ENCODE assay signal across 8 cellular contexts in genomic region chr18:61892683-61893303, GRCh38. TPM values are rescaled to one million over a fixed set of nuclear protein-coding genes. Genes with fewer than 3 reads are reported as not detected.
A peak's percentile ranks its signal among the peaks of the same experiment; 100 is the strongest.
DNase-seq lines count a peak whose midpoint lies in the region; ATAC-seq and TF ChIP-seq lines count a peak whose summit lies in the region.

Gene RNF152, minus strand, starts transcription at chr18:61893007. Its CDS starts 76,544 bp downstream, at chr18:61816463.

- TF ChIP-seq POLR2A in thyroid gland (IDR thresholded peaks at IDR 0.05): peak in 1 of 2 donors; percentile 1

- H3K27ac ChIP-seq in CD4-positive, alpha-beta memory T cell (ENCODE audit: low read depth, low read length): no peak within 1 kb of the TSS
- H3K27ac ChIP-seq in fibroblast of lung (ENCODE audit: insufficient read depth, low read length) (peak within 1 kb of the TSS; percentile 60), thyroid gland (peak within 1 kb of the TSS; percentile 76 to 88 (median 80))

- ATAC-seq in activated T-cell treated with anti-CD3 and anti-CD28 coated beads, Interleukin-2, amount 50 U/mL, for 4 hours: peak; percentile 8 to 15
- ATAC-seq in naive B cell (ENCODE audit: low read depth in 2 of 2): peak in 1 of 2 donors; percentile 33

- H3K79me2 ChIP-seq in fibroblast of lung (ENCODE audit: control insufficient read depth, insufficient read depth, low read length): peaks cover 46% of the 10 kb centered on the region

- no peaks in the 10 kb centered on the region for H3K9me3 Mint-ChIP-seq in CD4-positive, alpha-beta memory T cell
- no peaks in the 10 kb centered on the region for H3K9me3 Mint-ChIP-seq in activated T-cell treated with anti-CD3 and anti-CD28 coated beads, Interleukin-2, amount 50 U/mL, for 4 hours
- H3K9me3 Mint-ChIP-seq in naive B cell: peaks cover 0 to 2% (median 0%) of the 10 kb centered on the region in 7 donors

- peak within 1 kb of the TSS; percentile 86 to 96 (median 92) for H3K4me3 Mint-ChIP-seq in CD4-positive, alpha-beta memory T cell
- H3K4me3 Mint-ChIP-seq in activated T-cell treated with anti-CD3 and anti-CD28 coated beads, Interleukin-2, amount 50 U/mL, for 4 hours: peak within 1 kb of the TSS; percentile 83
- peak within 1 kb of the TSS; percentile 83 to 92 (median 89) for H3K4me3 Mint-ChIP-seq in naive B cell

- peak in 4 of 5 donors; percentile 18 to 48 (median 19) for DNase-seq in CD4-positive, alpha-beta memory T cell
- peak; percentile 34 for DNase-seq in NCI-H128 (lab: John Stamatoyannopoulos, UW; ENCODE audit: unreplicated experiment)
- DNase-seq in activated T-cell treated with anti-CD3 and anti-CD28 coated beads, Interleukin-2, amount 50 U/mL, for 4 hours: peak; percentile 38
- peak; percentile 23 to 29 for DNase-seq in fibroblast of lung (ENCODE audit: low read depth in 2 of 2)
- peak; percentile 7 for DNase-seq in naive B cell
- DNase-seq in thyroid gland: peak; percentile 32 to 48
- no peak for DNase-seq in NCI-H774 (lab: John Stamatoyannopoulos, UW)
- no peak for DNase-seq in UCSD-AML1 (lab: John Stamatoyannopoulos, UW; ENCODE audit: unreplicated experiment)

- peak within 1 kb of the TSS; percentile 43 for H2AFZ ChIP-seq in fibroblast of lung (ENCODE audit: low read length)

- CTCF ChIA-PET in CD4-positive, alpha-beta memory T cell (lab: Charles Lee; ENCODE audit: partially characterized antibody): no interaction called here

- no peaks in the 10 kb centered on the region for H3K36me3 ChIP-seq in CD4-positive, alpha-beta memory T cell (ENCODE audit: insufficient read depth, low read length)
- H3K36me3 ChIP-seq in fibroblast of lung (ENCODE audit: control insufficient read depth, insufficient read depth, low read length): no peaks in the 10 kb centered on the region
- H3K36me3 ChIP-seq in thyroid gland: no peaks in the 10 kb centered on the region

- peaks cover 6% of the 10 kb centered on the region for H3K4me1 ChIP-seq in CD4-positive, alpha-beta memory T cell (ENCODE audit: insufficient read depth, low read length)
- H3K4me1 ChIP-seq in fibroblast of lung (ENCODE audit: control insufficient read depth, extremely low read depth, insufficient read depth, low read length) (peaks cover 14% of the 10 kb centered on the region), thyroid gland (peaks cover 0 to 13% of the 10 kb centered on the region in 2 donors)

- intact Hi-C loops in CD4-positive, alpha-beta memory T cell (cut with micrococcal nuclease): loop anchor here (5.0 kb wide), 4 partner anchors 85 to 380 kb away; no protein-coding TSS in a partner anchor
- intact Hi-C loops in thyroid gland (cut with DNase I): loop anchor here (5.0 kb wide), 1 partner anchor 310 kb away; no protein-coding TSS in a partner anchor

- H4K20me1 ChIP-seq in fibroblast of lung (ENCODE audit: control insufficient read depth, extremely low read depth, insufficient read depth, low read length): no peaks in the 10 kb centered on the region

- TF ChIP-seq CTCF in fibroblast of lung (conservative IDR thresholded peaks at IDR 0.05 in 1 of 2, IDR thresholded peaks at IDR 0.05 in 1 of 2; ENCODE audit: low read depth in 1 of 2, low read length in 2 of 2) (peak; percentile 27 to 31), thyroid gland (IDR thresholded peaks at IDR 0.05) (no peak)

- peaks cover 3 to 19% (median 11%) of the 10 kb centered on the region in 4 donors for H3K4me1 Mint-ChIP-seq in CD4-positive, alpha-beta memory T cell
- peaks cover 15% of the 10 kb centered on the region for H3K4me1 Mint-ChIP-seq in activated T-cell treated with anti-CD3 and anti-CD28 coated beads, Interleukin-2, amount 50 U/mL, for 4 hours (ENCODE audit: low read depth)
- H3K4me1 Mint-ChIP-seq in naive B cell: peaks cover 12 to 17% (median 12%) of the 10 kb centered on the region in 3 donors

- POLR2A ChIA-PET in CD4-positive, alpha-beta memory T cell (lab: Charles Lee; ENCODE audit: partially characterized antibody): no interaction called here

- peak within 1 kb of the TSS; percentile 78 for H3K9ac ChIP-seq in fibroblast of lung (ENCODE audit: insufficient read depth, low read length)

- H3K4me2 ChIP-seq in fibroblast of lung (ENCODE audit: extremely low read depth, insufficient read depth, low read length): peak within 1 kb of the TSS; percentile 94

- H3K4me3 ChIP-seq in CD4-positive, alpha-beta memory T cell (ENCODE audit: low read length in 2 of 2): peak within 1 kb of the TSS in 1 of 2 donors; percentile 53
- H3K4me3 ChIP-seq in fibroblast of lung (replicated peaks in 1 of 4; ENCODE audit: control extremely low read depth in 1 of 4, insufficient read depth in 1 of 4, low read depth in 3 of 4, low read length in 4 of 4) (peak within 1 kb of the TSS; percentile 70 to 94 (median 83)), thyroid gland (replicated peaks in 1 of 3) (peak within 1 kb of the TSS; percentile 72 to 82 (median 73))

- peaks cover 12 to 17% of the 10 kb centered on the region in 2 donors for H3K27me3 Mint-ChIP-seq in CD4-positive, alpha-beta memory T cell
- peaks cover 38% of the 10 kb centered on the region for H3K27me3 Mint-ChIP-seq in activated T-cell treated with anti-CD3 and anti-CD28 coated beads, Interleukin-2, amount 50 U/mL, for 4 hours (ENCODE audit: low read depth)
- H3K27me3 Mint-ChIP-seq in naive B cell: peaks cover 49 to 79% (median 63%) of the 10 kb centered on the region in 3 donors

- peak within 1 kb of the TSS in 6 of 7 donors; percentile 31 to 76 (median 64) for H3K27ac Mint-ChIP-seq in CD4-positive, alpha-beta memory T cell
- H3K27ac Mint-ChIP-seq in naive B cell: peak within 1 kb of the TSS in 1 of 6 donors; percentile 64

- no peaks in the 10 kb centered on the region for H3K9me3 ChIP-seq in CD4-positive, alpha-beta memory T cell (ENCODE audit: control insufficient read depth in 1 of 2, low read length in 2 of 2)
- no peaks in the 10 kb centered on the region for H3K9me3 ChIP-seq in fibroblast of lung (ENCODE audit: control insufficient read depth, insufficient read depth, low read depth, low read length)
- H3K9me3 ChIP-seq in thyroid gland: no peaks in the 10 kb centered on the region

- H3K27me3 ChIP-seq in CD4-positive, alpha-beta memory T cell (ENCODE audit: insufficient read depth, low read length): peaks cover 11% of the 10 kb centered on the region
- H3K27me3 ChIP-seq in fibroblast of lung (ENCODE audit: control insufficient read depth, insufficient read depth, low read length) (no peaks in the 10 kb centered on the region), thyroid gland (no peaks in the 10 kb centered on the region)

- WGBS in thyroid gland, 2 donors: 5 to 8% methylated on average over 27 to 28 of the region's 28 CpGs

- H3K36me3 Mint-ChIP-seq in CD4-positive, alpha-beta memory T cell: peaks cover 0 to 7% of the 10 kb centered on the region in 2 donors
- H3K36me3 Mint-ChIP-seq in activated T-cell treated with anti-CD3 and anti-CD28 coated beads, Interleukin-2, amount 50 U/mL, for 4 hours (ENCODE audit: insufficient read depth): no peaks in the 10 kb centered on the region
- H3K36me3 Mint-ChIP-seq in naive B cell: no peaks in the 10 kb centered on the region

RNA-seq across cellular contexts. Expression of gene RNF152, which starts in this region (rescaled TPM):
- total RNA-seq in CD4-positive, alpha-beta memory T cell: under 1 TPM; 0.06 to 0.20 TPM
- polyA plus RNA-seq in CD4-positive, alpha-beta memory T cell: not detected
- total RNA-seq in activated T-cell treated with anti-CD3 and anti-CD28 coated beads, Interleukin-2, amount 50 U/mL, for 4 hours: 1 to 10 TPM in 2 of 3 donors, under 1 TPM in 1; 0.43 to 1.6 (median 1.2) TPM
- total RNA-seq in fibroblast of lung (15.2 and 24.4 TPM in 2 replicates), thyroid gland (10 to 100 TPM; 19.4 to 28.7 (median 21.8) TPM)
- polyA plus RNA-seq in fibroblast of lung (18.3 and 20.0 TPM in 2 replicates), naive B cell (ENCODE audit: low read depth in 6 of 6) (not detected)
- polyA plus RNA-seq in fibroblast of lung (2012): 10.3 and 11.2 TPM in 2 replicates
- 74.0 and 127 TPM in 2 replicates for polyA minus RNA-seq in fibroblast of lung (ENCODE audit: low replicate concordance)

Comparison
In these comparisons a context has a peak if more than half of its experiments do, and no peak if none do; other contexts are left out.
1. RNA of gene RNF152 (polyA plus RNA-seq): 10.3 to 20.0 TPM in fibroblast of lung; not detected in CD4-positive, alpha-beta memory T cell and not detected in naive B cell; every median in the first group is over 10 times any median in the second.
2. Peak in DNase-seq in CD4-positive, alpha-beta memory T cell; RNA of the gene not detected or under 1 TPM.
3. Peak in DNase-seq in naive B cell; RNA of the gene not detected or under 1 TPM.
4. DNase-seq: peak in NCI-H128 (single experiment), activated T-cell treated with anti-CD3 and anti-CD28 coated beads, Interleukin-2, amount 50 U/mL, for 4 hours (single experiment), fibroblast of lung (2 of 2) and thyroid gland (2 of 2); none in NCI-H774 (single experiment) and UCSD-AML1 (single experiment).
5. CTCF ChIP-seq: peak in fibroblast of lung (2 of 2); none in thyroid gland (0 of 6).
6. Peak in every context shown above with its lines, with median percentiles within 50 percentile points of each other: H3K4me3 Mint-ChIP-seq.